In genomic region chr14:104650057-104650980, GRCh38 we compare ENCODE assay signal across 8 cellular contexts. TPM values are rescaled to one million over a fixed set of nuclear protein-coding genes. Genes with fewer than 3 reads are reported as not detected.
DNase-seq lines count a peak whose midpoint lies in the region; ATAC-seq and TF ChIP-seq lines count a peak whose summit lies in the region.

No MANE protein-coding gene starts in this region.

- ATAC-seq in HG02763 (IDR thresholded peaks at IDR 0.05; ENCODE audit: unreplicated experiment): no peak

- H3K4me1 Mint-ChIP-seq in chondrocyte (ENCODE audit: low read depth): peaks cover under 1% of the 10 kb centered on the region

- peaks cover 10% of the 10 kb centered on the region for H3K9me3 Mint-ChIP-seq in chondrocyte (ENCODE audit: low read depth)

- in situ Hi-C loops in KBM-7 (cut with MboI; ENCODE audit: low pct_unique_long_range_greater_than_20kb, low sequenced_read_pairs): no loop called here

- no peak overlapping the region for H3K27ac Mint-ChIP-seq in chondrocyte (ENCODE audit: unreplicated experiment)

- TF ChIP-seq CTCF in chondrocyte (IDR thresholded peaks at IDR 0.05): peak; percentile 100

- peaks cover 4% of the 10 kb centered on the region for H3K36me3 Mint-ChIP-seq in chondrocyte (ENCODE audit: low read depth)

- peaks cover 4% of the 10 kb centered on the region for H3K27me3 Mint-ChIP-seq in chondrocyte (ENCODE audit: low read depth)

- peak overlapping the region; percentile 69 for H3K4me3 Mint-ChIP-seq in chondrocyte (ENCODE audit: unreplicated experiment)

- DNase-seq in SIG-M5 treated with dmso at 0.1 percent for 504 hours (lab: John Stamatoyannopoulos, UW; ENCODE audit: unreplicated experiment) (peak; percentile 30), SIG-M5 (lab: John Stamatoyannopoulos, UW) (no peak), KBM-7 (peak; percentile 82), chondrocyte (ENCODE audit: low spot score) (peak; percentile 75), left kidney (ENCODE audit: low read depth, low spot score) (peak; percentile 90)
- DNase-seq in activated CD4-positive, CD25-positive, alpha-beta regulatory T cell treated with anti-CD3 and anti-CD28 coated beads, Interleukin-2, amount 50 U/mL, for 72 hours: peak; percentile 72
- DNase-seq in stimulated activated CD4-positive, alpha-beta T cell treated with anti-CD3 and anti-CD28 coated beads, Interleukin-1b, Interleukin-23, amount 100 ng/mL, for 48 hours: peak; percentile 53

RNA-seq across cellular contexts. Expression of gene INF2, which starts 39.1 kb away (rescaled TPM):
- 117 to 152 TPM (median 121 TPM) in 3 replicates for total RNA-seq in chondrocyte

RNA-seq across cellular contexts. Expression of gene TMEM179, which starts 45.7 kb away (rescaled TPM):
- total RNA-seq in chondrocyte: 0.54 to 1.2 TPM (median 0.75 TPM) in 3 replicates
